35 cellular contexts compared by ENCODE assay signal in genomic region chr7:8932751-8933150, GRCh38.
"Had no signal": no experiment of that assay in that cellular context is flagged by ENCODE, and none has a peak within 500 bp of the region (broad histone marks: within the 10 kb centered on the region; RNA-seq: fewer than 3 reads in every experiment).

No MANE protein-coding gene starts in this region.

- H3K36me3 ChIP-seq: adrenal gland, cardiac muscle cell, WERI-Rb-1 had no signal

- H3K4me3 ChIP-seq: adrenal gland, cardiac muscle cell had no signal

- H3K27ac Mint-ChIP-seq: activated CD4-positive, alpha-beta memory T cell treated with anti-CD3 and anti-CD28 coated beads, Interleukin-2, amount 10 ng/mL, durations not matched to agents 7 days and 5 days; activated CD4-positive, alpha-beta T cell treated with anti-CD3 and anti-CD28 coated beads for 36 hours; activated CD4-positive, alpha-beta T cell treated with anti-CD3 and anti-CD28 coated beads, Interleukin-2, amount 10 ng/mL, durations not matched to agents 7 days and 5 days; activated CD8-positive, alpha-beta memory T cell treated with anti-CD3 and anti-CD28 coated beads, Interleukin-2, amount 10 ng/mL, durations not matched to agents 7 days and 5 days; activated CD8-positive, alpha-beta T cell treated with anti-CD3 and anti-CD28 coated beads, Interleukin-2, amount 10 ng/mL, durations not matched to agents 7 days and 5 days; activated naive CD4-positive, alpha-beta T cell treated with anti-CD3 and anti-CD28 coated beads for 36 hours; activated naive CD4-positive, alpha-beta T cell treated with anti-CD3 and anti-CD28 coated beads, Interleukin-2, amount 50 U/mL, for 72 hours; activated naive CD8-positive, alpha-beta T cell treated with anti-CD3 and anti-CD28 coated beads for 36 hours; activated T-cell treated with anti-CD3 and anti-CD28 coated beads, Interleukin-2, amount 50 U/mL, for 24 hours; activated T-helper 17 cell treated with anti-CD3 and anti-CD28 coated beads, Interleukin-2, amount 50 U/mL, for 72 hours; brain; T-cell; T-helper 17 cell; WTC11 had no signal

- H3K9me3 ChIP-seq: adrenal gland had no signal

- DNase-seq: activated CD4-positive, alpha-beta memory T cell treated with anti-CD3 and anti-CD28 coated beads, Interleukin-2, amount 10 ng/mL, durations not matched to agents 7 days and 5 days; activated CD4-positive, alpha-beta T cell treated with anti-CD3 and anti-CD28 coated beads for 1 hour; activated CD4-positive, alpha-beta T cell treated with anti-CD3 and anti-CD28 coated beads for 36 hours; activated CD4-positive, alpha-beta T cell treated with anti-CD3 and anti-CD28 coated beads for 48 hours; activated CD4-positive, alpha-beta T cell treated with anti-CD3 and anti-CD28 coated beads, Interleukin-2, amount 10 ng/mL, durations not matched to agents 7 days and 5 days; activated CD4-positive, alpha-beta T cell treated with anti-CD3 and anti-CD28 coated beads, Interleukin-2, amount 50 U/mL, for 48 hours; activated CD4-positive, CD25-positive, alpha-beta regulatory T cell; activated CD8-positive, alpha-beta memory T cell treated with anti-CD3 and anti-CD28 coated beads for 24 hours; activated CD8-positive, alpha-beta memory T cell treated with anti-CD3 and anti-CD28 coated beads, Interleukin-2, amount 10 ng/mL, durations not matched to agents 7 days and 5 days; activated CD8-positive, alpha-beta memory T cell treated with anti-CD3 and anti-CD28 coated beads, Interleukin-2, amount 50 U/mL, for 48 hours; activated CD8-positive, alpha-beta T cell treated with anti-CD3 and anti-CD28 coated beads, Interleukin-2, amount 10 ng/mL, durations not matched to agents 7 days and 5 days; activated effector memory CD4-positive, alpha-beta T cell treated with anti-CD3 and anti-CD28 coated beads, Interleukin-2, amount 50 U/mL, for 16 hours; activated gamma-delta T cell treated with Interleukin-2 at 50 U/mL for 16 hours; activated naive CD4-positive, alpha-beta T cell; activated naive CD4-positive, alpha-beta T cell treated with anti-CD3 and anti-CD28 coated beads for 36 hours; activated naive CD4-positive, alpha-beta T cell treated with anti-CD3 and anti-CD28 coated beads, Interleukin-2, amount 50 U/mL, for 16 hours; activated naive CD8-positive, alpha-beta T cell treated with anti-CD3 and anti-CD28 coated beads for 36 hours; activated T-cell treated with anti-CD3 and anti-CD28 coated beads, Interleukin-2, amount 50 U/mL, for 24 hours; activated T-cell treated with anti-CD3 and anti-CD28 coated beads, Interleukin-2, amount 50 U/mL, for 48 hours; adrenal gland; amniotic stem cell; aorta; caudate nucleus; T-cell; T-helper 17 cell; T1000; WERI-Rb-1 had no signal

- H3K4me1 ChIP-seq: adrenal gland had no signal

- ATAC-seq: activated CD4-positive, alpha-beta T cell treated with anti-CD3 and anti-CD28 coated beads for 36 hours; activated CD4-positive, CD25-positive, alpha-beta regulatory T cell treated with anti-CD3 and anti-CD28 coated beads, Interleukin-2, amount 50 U/mL, for 24 hours; activated CD8-positive, alpha-beta memory T cell treated with anti-CD3 and anti-CD28 coated beads, Interleukin-2, amount 10 ng/mL, durations not matched to agents 7 days and 5 days; activated CD8-positive, alpha-beta T cell treated with anti-CD3 and anti-CD28 coated beads, Interleukin-2, amount 10 ng/mL, durations not matched to agents 7 days and 5 days; activated naive CD4-positive, alpha-beta T cell treated with anti-CD3 and anti-CD28 coated beads, Interleukin-2, amount 50 U/mL, for 72 hours; activated T-helper 17 cell treated with anti-CD3 and anti-CD28 coated beads, Interleukin-2, amount 50 U/mL, for 72 hours; T-cell; T-helper 17 cell; WTC11 had no signal

- H3K4me3 Mint-ChIP-seq: activated CD4-positive, alpha-beta memory T cell treated with anti-CD3 and anti-CD28 coated beads, Interleukin-2, amount 10 ng/mL, durations not matched to agents 7 days and 5 days; activated CD4-positive, alpha-beta T cell treated with anti-CD3 and anti-CD28 coated beads for 36 hours; activated CD4-positive, alpha-beta T cell treated with anti-CD3 and anti-CD28 coated beads, Interleukin-2, amount 10 ng/mL, durations not matched to agents 7 days and 5 days; activated CD8-positive, alpha-beta memory T cell treated with anti-CD3 and anti-CD28 coated beads, Interleukin-2, amount 10 ng/mL, durations not matched to agents 7 days and 5 days; activated CD8-positive, alpha-beta T cell treated with anti-CD3 and anti-CD28 coated beads, Interleukin-2, amount 10 ng/mL, durations not matched to agents 7 days and 5 days; activated naive CD4-positive, alpha-beta T cell treated with anti-CD3 and anti-CD28 coated beads for 36 hours; activated naive CD8-positive, alpha-beta T cell treated with anti-CD3 and anti-CD28 coated beads for 36 hours; activated T-cell treated with anti-CD3 and anti-CD28 coated beads, Interleukin-2, amount 50 U/mL, for 24 hours; activated T-helper 17 cell treated with anti-CD3 and anti-CD28 coated beads, Interleukin-2, amount 50 U/mL, for 72 hours; brain; central memory CD8-positive, alpha-beta T cell; T-cell; T-helper 17 cell; WTC11 had no signal

- H3K27me3 Mint-ChIP-seq: activated CD4-positive, alpha-beta memory T cell treated with anti-CD3 and anti-CD28 coated beads, Interleukin-2, amount 10 ng/mL, durations not matched to agents 7 days and 5 days; activated CD4-positive, alpha-beta T cell treated with anti-CD3 and anti-CD28 coated beads for 36 hours; activated CD4-positive, alpha-beta T cell treated with anti-CD3 and anti-CD28 coated beads, Interleukin-2, amount 10 ng/mL, durations not matched to agents 7 days and 5 days; activated CD8-positive, alpha-beta memory T cell treated with anti-CD3 and anti-CD28 coated beads, Interleukin-2, amount 10 ng/mL, durations not matched to agents 7 days and 5 days; activated naive CD8-positive, alpha-beta T cell treated with anti-CD3 and anti-CD28 coated beads for 36 hours; activated T-cell treated with anti-CD3 and anti-CD28 coated beads, Interleukin-2, amount 50 U/mL, for 24 hours; activated T-helper 17 cell treated with anti-CD3 and anti-CD28 coated beads, Interleukin-2, amount 50 U/mL, for 72 hours; central memory CD8-positive, alpha-beta T cell; T-cell; T-helper 17 cell had no signal

- H3K9me3 Mint-ChIP-seq: activated naive CD4-positive, alpha-beta T cell treated with anti-CD3 and anti-CD28 coated beads for 36 hours had no signal

- H3K36me3 Mint-ChIP-seq: activated CD8-positive, alpha-beta memory T cell treated with anti-CD3 and anti-CD28 coated beads, Interleukin-2, amount 10 ng/mL, durations not matched to agents 7 days and 5 days; activated naive CD8-positive, alpha-beta T cell treated with anti-CD3 and anti-CD28 coated beads for 36 hours; brain; T-cell; WTC11 had no signal

- FAIRE-seq: bronchial epithelial cell had no signal

- H3K4me1 Mint-ChIP-seq: activated CD4-positive, alpha-beta memory T cell treated with anti-CD3 and anti-CD28 coated beads, Interleukin-2, amount 10 ng/mL, durations not matched to agents 7 days and 5 days; activated CD4-positive, alpha-beta T cell treated with anti-CD3 and anti-CD28 coated beads for 36 hours; activated CD4-positive, alpha-beta T cell treated with anti-CD3 and anti-CD28 coated beads, Interleukin-2, amount 10 ng/mL, durations not matched to agents 7 days and 5 days; activated CD8-positive, alpha-beta memory T cell treated with anti-CD3 and anti-CD28 coated beads, Interleukin-2, amount 10 ng/mL, durations not matched to agents 7 days and 5 days; activated naive CD8-positive, alpha-beta T cell treated with anti-CD3 and anti-CD28 coated beads for 36 hours; activated T-helper 17 cell treated with anti-CD3 and anti-CD28 coated beads, Interleukin-2, amount 50 U/mL, for 72 hours; brain; central memory CD8-positive, alpha-beta T cell; T-cell; T-helper 17 cell had no signal

- H3K27ac ChIP-seq: adrenal gland, cardiac muscle cell, WERI-Rb-1 had no signal

- H3K27me3 ChIP-seq: adrenal gland, cardiac muscle cell had no signal
